ENCODE assay signal across 8 cellular contexts in genomic region chr11:16605440-16605970, GRCh38.
A peak's percentile ranks its signal among the peaks of the same experiment; 100 is the strongest.
DNase-seq lines count a peak whose midpoint lies in the region; ATAC-seq and TF ChIP-seq lines count a peak whose summit lies in the region.

No MANE protein-coding gene starts in this region.

- peak; percentile 58 to 86 for TF ChIP-seq POLR2A in gastrocnemius medialis (IDR thresholded peaks at IDR 0.05)

- POLR2A ChIA-PET in activated naive CD8-positive, alpha-beta T cell treated with anti-CD3 and anti-CD28 coated beads, Interleukin-2, amount 10 ng/mL, durations not matched to agents 7 days and 5 days (lab: Charles Lee), result interaction anchor here (0.8 kb wide), 1 partner anchor 12 kb away, joined by 3 read pairs; no protein-coding TSS in a partner anchor

- intact Hi-C loops in gastrocnemius medialis (cut with DNase I; ENCODE audit: low total_unique reads), result loop anchor here (2.0 to 10.0 kb wide), 7 partner anchors 93 to 1109 kb away; partner anchors contain the start of genes MYOD1 and RPS13

- peak; percentile 17 for ATAC-seq in GM21723 (IDR thresholded peaks at IDR 0.05; ENCODE audit: unreplicated experiment)
- no peak for ATAC-seq in activated naive CD8-positive, alpha-beta T cell treated with anti-CD3 and anti-CD28 coated beads, Interleukin-2, amount 10 ng/mL, durations not matched to agents 7 days and 5 days (ENCODE audit: low read depth)
- peak; percentile 10 to 14 for ATAC-seq in gastrocnemius medialis
- ATAC-seq in HG03280 (IDR thresholded peaks at IDR 0.05; ENCODE audit: unreplicated experiment), result no peak
- no peak for ATAC-seq in HG02852 (IDR thresholded peaks at IDR 0.05; ENCODE audit: unreplicated experiment)

- in situ Hi-C loops in gastrocnemius medialis (cut with MboI; ENCODE audit: low sequenced_read_pairs in 4 of 4), result loop anchor here (10.0 to 25.0 kb wide), 11 partner anchors 411 to 968 kb away; no protein-coding TSS in a partner anchor

- no peaks in the 10 kb centered on the region for H3K36me3 Mint-ChIP-seq in activated naive CD8-positive, alpha-beta T cell treated with anti-CD3 and anti-CD28 coated beads, Interleukin-2, amount 10 ng/mL, durations not matched to agents 7 days and 5 days

- H3K36me3 ChIP-seq in gastrocnemius medialis, result no peaks in the 10 kb centered on the region

- H3K27me3 Mint-ChIP-seq in activated naive CD8-positive, alpha-beta T cell treated with anti-CD3 and anti-CD28 coated beads, Interleukin-2, amount 10 ng/mL, durations not matched to agents 7 days and 5 days, result peaks cover 51% of the 10 kb centered on the region

- DNase-seq in AG08396 (ENCODE audit: low spot score), result peak; percentile 36
- no peak for DNase-seq in activated naive CD8-positive, alpha-beta T cell treated with anti-CD3 and anti-CD28 coated beads, Interleukin-2, amount 10 ng/mL, durations not matched to agents 7 days and 5 days
- DNase-seq in hepatic stellate cell (ENCODE audit: low spot score), result peak; percentile 43
- peak; percentile 47 to 66 for DNase-seq in gastrocnemius medialis
- DNase-seq in NCI-H1048 (lab: John Stamatoyannopoulos, UW), result no peak

- peaks cover 11% of the 10 kb centered on the region for H3K4me1 Mint-ChIP-seq in activated naive CD8-positive, alpha-beta T cell treated with anti-CD3 and anti-CD28 coated beads, Interleukin-2, amount 10 ng/mL, durations not matched to agents 7 days and 5 days

- TF ChIP-seq CTCF in gastrocnemius medialis (IDR thresholded peaks at IDR 0.05 in 4 of 5, conservative IDR thresholded peaks at IDR 0.05 in 1 of 5), result no peak

- peak overlapping the region; percentile 70 for H3K4me3 Mint-ChIP-seq in activated naive CD8-positive, alpha-beta T cell treated with anti-CD3 and anti-CD28 coated beads, Interleukin-2, amount 10 ng/mL, durations not matched to agents 7 days and 5 days

- no peaks in the 10 kb centered on the region for H3K9me3 ChIP-seq in gastrocnemius medialis

- no peaks in the 10 kb centered on the region for H3K9me3 Mint-ChIP-seq in activated naive CD8-positive, alpha-beta T cell treated with anti-CD3 and anti-CD28 coated beads, Interleukin-2, amount 10 ng/mL, durations not matched to agents 7 days and 5 days

- H3K27me3 ChIP-seq in gastrocnemius medialis, result no peaks in the 10 kb centered on the region

- peak overlapping the region; percentile 91 to 99 (median 96) for H3K27ac ChIP-seq in gastrocnemius medialis

- peak overlapping the region; percentile 70 to 98 (median 94) for H3K4me3 ChIP-seq in gastrocnemius medialis

- H3K4me1 ChIP-seq in gastrocnemius medialis, result peaks cover 14 to 38% of the 10 kb centered on the region in 2 donors

- H3K27ac Mint-ChIP-seq in activated naive CD8-positive, alpha-beta T cell treated with anti-CD3 and anti-CD28 coated beads, Interleukin-2, amount 10 ng/mL, durations not matched to agents 7 days and 5 days, result peak overlapping the region; percentile 19

Comparison
In these comparisons a context has a peak if more than half of its experiments do, and no peak if none do; other contexts are left out.
1. DNase-seq: peak in AG08396 (single experiment), hepatic stellate cell (single experiment) and gastrocnemius medialis (2 of 2); none in activated naive CD8-positive, alpha-beta T cell treated with anti-CD3 and anti-CD28 coated beads, Interleukin-2, amount 10 ng/mL, durations not matched to agents 7 days and 5 days (single experiment) and NCI-H1048 (single experiment).
2. ATAC-seq: peak in GM21723 (single experiment) and gastrocnemius medialis (2 of 2); none in activated naive CD8-positive, alpha-beta T cell treated with anti-CD3 and anti-CD28 coated beads, Interleukin-2, amount 10 ng/mL, durations not matched to agents 7 days and 5 days (single experiment), HG03280 (single experiment) and HG02852 (single experiment).